11 cellular contexts compared by ENCODE assay signal in genomic region chr11:126857860-126858808, GRCh38.
DNase-seq lines count a peak whose midpoint lies in the region; ATAC-seq and TF ChIP-seq lines count a peak whose summit lies in the region.
"Had no signal": no experiment of that assay in that cellular context is flagged by ENCODE, and none has a peak within 500 bp of the region (broad histone marks: within the 10 kb centered on the region; RNA-seq: fewer than 3 reads in every experiment).

No MANE protein-coding gene starts in this region.

- H3K4me3 ChIP-seq in MG63, result no peak overlapping the region
- H3K4me3 ChIP-seq in heart right ventricle, result no peak overlapping the region
- H3K4me3 ChIP-seq: smooth muscle cell had no signal

- no peak for TF ChIP-seq CTCF in heart right ventricle (IDR thresholded peaks at IDR 0.05)

- WGBS in heart right ventricle, 2 donors, result 52 to 58% methylated on average over 9 of the region's 9 CpGs

- intact Hi-C loops in heart right ventricle (cut with DNase I), result no loop called here

- DNase-seq in MG63 (peak; percentile 10), NCI-H2227 treated with DMSO at 0.1 percent for 48 hours (lab: John Stamatoyannopoulos, UW) (peak; percentile 80), astrocyte of the hippocampus (ENCODE audit: low read depth, low spot score) (peak; percentile 71), retina (peak; percentile 54), heart right ventricle (no peak)
- no peak for DNase-seq in activated CD4-positive, alpha-beta T cell treated with anti-CD3 and anti-CD28 coated beads, Interleukin-2, amount 50 U/mL, for 48 hours
- DNase-seq in activated CD4-positive, alpha-beta T cell treated with anti-CD3 and anti-CD28 coated beads for 48 hours, result no peak
- DNase-seq: left ventricle myocardium superior, SIG-M5 had no signal

- no peak overlapping the region for H3K27ac ChIP-seq in heart right ventricle

- H3K27me3 ChIP-seq in MG63 (no peaks in the 10 kb centered on the region), heart right ventricle (peaks cover 0 to 29% (median 18%) of the 10 kb centered on the region in 7 donors)

- H3K4me1 ChIP-seq in heart right ventricle, result no peaks in the 10 kb centered on the region

- ATAC-seq in heart right ventricle (no peak), HG02798 (IDR thresholded peaks at IDR 0.05; ENCODE audit: poor library complexity, unreplicated experiment) (no peak)
- ATAC-seq: left ventricle myocardium superior had no signal

- H3K9me3 ChIP-seq in MG63 (no peaks in the 10 kb centered on the region), heart right ventricle (no peaks in the 10 kb centered on the region)

- H3K36me3 ChIP-seq in MG63 (no peaks in the 10 kb centered on the region), heart right ventricle (no peaks in the 10 kb centered on the region)

Comparison
In these comparisons a context has a peak if more than half of its experiments do, and no peak if none do; other contexts are left out.
1. DNase-seq: peak in MG63 (single experiment), NCI-H2227 treated with DMSO at 0.1 percent for 48 hours (single experiment), astrocyte of the hippocampus (single experiment) and retina (single experiment); none in heart right ventricle (0 of 2), activated CD4-positive, alpha-beta T cell treated with anti-CD3 and anti-CD28 coated beads, Interleukin-2, amount 50 U/mL, for 48 hours (0 of 2) and activated CD4-positive, alpha-beta T cell treated with anti-CD3 and anti-CD28 coated beads for 48 hours (single experiment).